ENCODE assay signal across 12 cellular contexts in the genomic region with DNA sequence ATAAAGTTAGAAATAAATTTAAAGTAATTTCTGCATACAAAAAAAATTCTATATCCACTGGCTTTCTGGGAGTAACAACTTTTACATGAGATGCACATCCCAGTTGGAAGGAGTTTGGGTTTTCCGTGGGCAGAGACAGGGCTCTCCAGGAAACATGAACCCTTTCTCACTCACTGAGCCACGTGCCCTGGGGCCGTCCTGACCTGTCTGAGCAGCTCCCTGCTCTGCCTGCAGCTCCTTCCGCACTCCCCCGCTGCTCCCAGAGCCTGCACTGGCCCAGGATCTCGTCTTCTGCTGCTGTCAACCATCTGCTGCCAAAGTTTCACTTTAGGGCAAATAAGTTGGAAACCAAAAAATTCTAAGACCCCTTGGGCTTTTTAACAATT.
DNase-seq lines count a peak whose midpoint lies in the region; ATAC-seq and TF ChIP-seq lines count a peak whose summit lies in the region.
"Had no signal": no experiment of that assay in that cellular context is flagged by ENCODE, and none has a peak within 500 bp of the region (broad histone marks: within the 10 kb centered on the region; RNA-seq: fewer than 3 reads in every experiment).

No MANE protein-coding gene starts in this region.

- H3K9me3 ChIP-seq in SJCRH30 (replicated peaks) (no peaks in the 10 kb centered on the region), smooth muscle cell (replicated peaks; ENCODE audit: low read depth) (no peaks in the 10 kb centered on the region), Karpas-422 (ENCODE audit: low read length) (no peaks in the 10 kb centered on the region)
- H3K9me3 ChIP-seq: tibial nerve had no signal

- H3K4me1 ChIP-seq in SJCRH30 (peaks cover 22% of the 10 kb centered on the region), smooth muscle cell (ENCODE audit: low read depth) (peaks cover 19% of the 10 kb centered on the region), Karpas-422 (ENCODE audit: low read length) (peaks cover 16% of the 10 kb centered on the region)

- H3K4me1 Mint-ChIP-seq in glutamatergic neuron (ENCODE audit: low read depth, unreplicated experiment) = peaks cover 67% of the 10 kb centered on the region

- H4K20me1 ChIP-seq in smooth muscle cell (ENCODE audit: low read depth) (peaks cover 93% of the 10 kb centered on the region), Karpas-422 (ENCODE audit: insufficient read depth, low read depth, low read length) (no peaks in the 10 kb centered on the region)

- H3K27me3 ChIP-seq in SJCRH30 (no peaks in the 10 kb centered on the region), smooth muscle cell (ENCODE audit: low read depth) (no peaks in the 10 kb centered on the region), Karpas-422 (ENCODE audit: low read length) (no peaks in the 10 kb centered on the region)
- H3K27me3 ChIP-seq: tibial nerve had no signal

- peaks cover 15% of the 10 kb centered on the region for H3K9me3 Mint-ChIP-seq in glutamatergic neuron (ENCODE audit: unreplicated experiment)
- H3K9me3 Mint-ChIP-seq: activated T-cell treated with anti-CD3 and anti-CD28 coated beads, Interleukin-2, amount 50 U/mL, for 72 hours had no signal

- no peaks in the 10 kb centered on the region for H3F3A ChIP-seq in smooth muscle cell (ENCODE audit: low read depth)

- peak overlapping the region; percentile 75 for H3K4me3 Mint-ChIP-seq in glutamatergic neuron (ENCODE audit: unreplicated experiment)
- H3K4me3 Mint-ChIP-seq: activated T-cell treated with anti-CD3 and anti-CD28 coated beads, Interleukin-2, amount 50 U/mL, for 72 hours had no signal

- H3K4me3 ChIP-seq in SJCRH30 = no peak overlapping the region
- H3K4me3 ChIP-seq in smooth muscle cell = no peak overlapping the region
- H3K4me3 ChIP-seq in Karpas-422 (ENCODE audit: low read length) = no peak overlapping the region
- H3K4me3 ChIP-seq: skin epidermis, tibial nerve had no signal

- H3K36me3 ChIP-seq in SJCRH30 = no peaks in the 10 kb centered on the region
- H3K36me3 ChIP-seq in smooth muscle cell (ENCODE audit: low read depth) = no peaks in the 10 kb centered on the region
- H3K36me3 ChIP-seq in Karpas-422 (ENCODE audit: insufficient read depth, low read length) = no peaks in the 10 kb centered on the region

- peak; percentile 0 for DNase-seq in SIG-M5 treated with dmso at 0.1 percent for 504 hours (lab: John Stamatoyannopoulos, UW; ENCODE audit: unreplicated experiment)
- DNase-seq in SIG-M5 (lab: John Stamatoyannopoulos, UW) = no peak
- DNase-seq in SJCRH30 = peak; percentile 52 to 60
- DNase-seq in glutamatergic neuron = peak; percentile 71
- DNase-seq in smooth muscle cell (lab: John Stamatoyannopoulos, UW; ENCODE audit: unreplicated experiment) = no peak
- no peak for DNase-seq in Karpas-422
- DNase-seq: activated T-cell treated with anti-CD3 and anti-CD28 coated beads, Interleukin-2, amount 50 U/mL, for 72 hours had no signal

- no peak for ATAC-seq in GM18519 (IDR thresholded peaks at IDR 0.05; ENCODE audit: low FRiP score, unreplicated experiment)
- no peak for ATAC-seq in HG02610 (IDR thresholded peaks at IDR 0.05; ENCODE audit: unreplicated experiment)
- ATAC-seq: activated CD4-positive, CD25-positive, alpha-beta regulatory T cell treated with anti-CD3 and anti-CD28 coated beads, Interleukin-2, amount 50 U/mL, for 24 hours; activated T-cell treated with anti-CD3 and anti-CD28 coated beads, Interleukin-2, amount 50 U/mL, for 72 hours had no signal

- H3K4me2 ChIP-seq in smooth muscle cell (peak overlapping the region; percentile 29), Karpas-422 (ENCODE audit: low read depth, low read length, poor library complexity, severe bottlenecking) (no peak overlapping the region)

- peaks cover 30% of the 10 kb centered on the region for H3K79me2 ChIP-seq in smooth muscle cell (ENCODE audit: low read depth)
- H3K79me2 ChIP-seq in Karpas-422 (ENCODE audit: low read length) = no peaks in the 10 kb centered on the region

- WGBS in smooth muscle cell (ENCODE audit: low lambda C conversion rate) = 33% methylated on average over 6 of the region's 6 CpGs

- H3K27me3 Mint-ChIP-seq in glutamatergic neuron (ENCODE audit: unreplicated experiment) = peaks cover 16% of the 10 kb centered on the region

- H3K27ac ChIP-seq in SJCRH30 = no peak overlapping the region
- no peak overlapping the region for H3K27ac ChIP-seq in smooth muscle cell (ENCODE audit: low read depth)
- no peak overlapping the region for H3K27ac ChIP-seq in Karpas-422 (ENCODE audit: low read length)
- H3K27ac ChIP-seq: skin epidermis, tibial nerve had no signal

- H3K9ac ChIP-seq in smooth muscle cell (ENCODE audit: low read depth) (no peak overlapping the region), Karpas-422 (ENCODE audit: low read length) (no peak overlapping the region)

- no peaks in the 10 kb centered on the region for H3K9me2 ChIP-seq in Karpas-422 (replicated peaks; ENCODE audit: insufficient read depth, low read length)

- H3K27ac Mint-ChIP-seq in glutamatergic neuron (ENCODE audit: unreplicated experiment) = peak overlapping the region; percentile 76
- H3K27ac Mint-ChIP-seq: activated T-cell treated with anti-CD3 and anti-CD28 coated beads, Interleukin-2, amount 50 U/mL, for 72 hours had no signal

- no peak overlapping the region for H2AFZ ChIP-seq in smooth muscle cell (ENCODE audit: low read depth)
- H2AFZ ChIP-seq in Karpas-422 (ENCODE audit: low read length) = no peak overlapping the region

- no peak for TF ChIP-seq CTCF in glutamatergic neuron (IDR thresholded peaks at IDR 0.05; ENCODE audit: partially characterized antibody, unreplicated experiment)
- TF ChIP-seq CTCF in smooth muscle cell (IDR thresholded peaks at IDR 0.05; ENCODE audit: borderline replicate concordance, insufficient read depth, poor library complexity, severe bottlenecking) = no peak

- H3K36me3 Mint-ChIP-seq in glutamatergic neuron (ENCODE audit: unreplicated experiment) = no peaks in the 10 kb centered on the region

Comparison
In these comparisons a context has a peak if more than half of its experiments do, and no peak if none do; other contexts are left out.
1. DNase-seq: peak in SIG-M5 treated with dmso at 0.1 percent for 504 hours (single experiment), SJCRH30 (2 of 2) and glutamatergic neuron (single experiment); none in SIG-M5 (single experiment), smooth muscle cell (single experiment) and Karpas-422 (single experiment).